ENCODE assay signal across 19 cellular contexts in the genomic region with DNA sequence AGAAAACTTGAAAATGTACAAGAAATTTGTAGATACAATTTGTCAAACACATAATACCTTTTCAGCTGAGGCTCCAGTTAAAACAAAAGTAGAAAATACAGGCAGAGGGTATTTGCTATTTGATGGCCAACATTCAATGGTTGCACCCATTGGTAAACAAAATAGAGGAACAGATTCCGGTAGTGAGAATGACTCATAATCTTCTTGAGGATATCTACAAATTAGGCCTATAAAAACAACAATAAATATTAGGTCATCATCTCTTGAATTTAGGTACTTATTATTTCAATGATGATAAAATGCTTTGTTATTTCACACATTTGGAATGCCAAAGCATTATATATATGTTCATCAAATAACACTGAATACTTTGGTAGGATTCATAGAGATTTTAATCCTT.
"Had no signal": no experiment of that assay in that cellular context is flagged by ENCODE, and none has a peak within 500 bp of the region (broad histone marks: within the 10 kb centered on the region; RNA-seq: fewer than 3 reads in every experiment).

No MANE protein-coding gene starts in this region.

- H3K9me3 ChIP-seq: body of pancreas, esophagus squamous epithelium, prostate gland, right lobe of liver, suprapubic skin, upper lobe of left lung had no signal

- DNase-seq: activated CD4-positive, alpha-beta T cell treated with anti-CD3 and anti-CD28 coated beads, Interleukin-2, amount 50 U/mL, for 4 hours; activated CD4-positive, CD25-positive, alpha-beta regulatory T cell treated with anti-CD3 and anti-CD28 coated beads, Interleukin-2, amount 50 U/mL, for 72 hours; activated CD8-positive, alpha-beta memory T cell treated with anti-CD3 and anti-CD28 coated beads, Interleukin-2, amount 10 ng/mL, durations not matched to agents 7 days and 5 days; activated effector memory CD4-positive, alpha-beta T cell treated with anti-CD3 and anti-CD28 coated beads, Interleukin-2, amount 50 U/mL, for 16 hours; activated T-cell treated with anti-CD3 and anti-CD28 coated beads, Interleukin-2, amount 50 U/mL, for 24 hours; amniotic stem cell; body of pancreas; endodermal cell; esophagus squamous epithelium; left ventricle myocardium superior; mesendoderm; nephron progenitor cell; right lobe of liver; stimulated activated CD4-positive, alpha-beta T cell treated with anti-CD3 and anti-CD28 coated beads, Interleukin-2, amount 100 ng/mL, for 48 hours; stimulated activated naive CD8-positive, alpha-beta T cell treated with anti-CD3 and anti-CD28 coated beads, Interleukin-15, Interleukin-2, amounts not matched to agents 100 U/mL and 50 U/mL, for 24 hours; upper lobe of left lung had no signal

- H3K27me3 ChIP-seq: body of pancreas, esophagus squamous epithelium, right lobe of liver, suprapubic skin, upper lobe of left lung had no signal

- ATAC-seq: activated CD8-positive, alpha-beta memory T cell treated with anti-CD3 and anti-CD28 coated beads, Interleukin-2, amount 10 ng/mL, durations not matched to agents 7 days and 5 days; activated naive CD4-positive, alpha-beta T cell treated with anti-CD3 and anti-CD28 coated beads, Interleukin-2, amount 50 U/mL, for 72 hours; body of pancreas; left ventricle myocardium superior; stimulated activated naive CD8-positive, alpha-beta T cell treated with anti-CD3 and anti-CD28 coated beads, Interleukin-15, Interleukin-2, amounts not matched to agents 100 U/mL and 50 U/mL, for 24 hours had no signal

- H3K36me3 ChIP-seq: prostate gland had no signal

- H3K27ac ChIP-seq: body of pancreas, esophagus squamous epithelium, prostate gland, right lobe of liver, suprapubic skin, upper lobe of left lung had no signal

- H3K4me1 ChIP-seq: body of pancreas, esophagus squamous epithelium, prostate gland, right lobe of liver, suprapubic skin had no signal

- H3K4me3 ChIP-seq: body of pancreas, esophagus squamous epithelium, prostate gland, right lobe of liver, suprapubic skin, upper lobe of left lung had no signal
